8 cellular contexts compared by ENCODE assay signal in the genomic region with DNA sequence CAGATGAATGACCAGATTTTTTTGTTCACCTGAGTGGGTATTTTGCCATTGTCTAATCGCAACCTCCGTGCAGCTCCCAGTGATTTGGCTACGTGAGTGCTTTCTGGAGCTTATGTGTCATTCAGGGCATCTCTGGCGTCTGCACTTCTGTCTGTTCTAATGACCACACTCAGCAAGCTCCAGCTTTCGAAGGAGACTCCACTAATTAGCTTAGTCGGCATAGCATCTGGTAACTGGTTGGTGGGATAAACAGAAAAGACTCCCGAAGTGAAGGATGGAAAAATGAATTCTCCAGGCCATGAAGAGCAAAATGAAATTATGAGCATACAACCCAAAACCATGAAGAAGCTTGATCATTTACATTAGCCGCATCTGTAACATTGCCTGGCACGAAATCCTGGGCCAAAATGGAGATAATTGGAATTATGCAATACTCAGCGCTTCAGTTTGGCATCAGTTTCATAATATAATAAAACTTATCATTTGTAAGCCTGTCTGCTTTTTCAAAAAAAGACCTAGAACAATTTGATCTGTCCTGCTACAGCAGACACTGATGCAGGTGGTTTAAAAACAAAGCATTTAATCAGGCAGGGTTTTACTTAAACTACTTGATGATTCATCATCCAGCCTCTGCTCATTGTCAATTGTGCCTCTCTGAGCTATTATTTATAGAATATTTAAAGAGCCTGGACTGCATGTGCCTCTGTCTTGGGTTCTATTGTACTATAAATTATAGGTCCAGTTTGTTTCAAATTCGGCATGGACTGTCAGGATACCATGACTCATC.
DNase-seq lines count a peak whose midpoint lies in the region; ATAC-seq and TF ChIP-seq lines count a peak whose summit lies in the region.

No MANE protein-coding gene starts in this region.

- DNase-seq in COR-L47 (lab: John Stamatoyannopoulos, UW) (peak; percentile 64), NCI-H146 (lab: John Stamatoyannopoulos, UW) (peak; percentile 75), NCI-H82 treated with DMSO at 0.1 percent for 48 hours (lab: John Stamatoyannopoulos, UW; ENCODE audit: unreplicated experiment) (peak; percentile 96), foreskin keratinocyte (peak in 1 of 2 donors; percentile 29), hepatocyte (ENCODE audit: low spot score) (no peak), NCI-H526 (lab: John Stamatoyannopoulos, UW) (no peak), kidney tubule cell (ENCODE audit: low spot score) (no peak)
- no peak for DNase-seq in activated naive CD4-positive, alpha-beta T cell (lab: John Stamatoyannopoulos, UW)

- H3K27ac ChIP-seq in foreskin keratinocyte (no peak overlapping the region), hepatocyte (no peak overlapping the region)

- 80% methylated on average over 11 of the region's 11 CpGs for WGBS in hepatocyte (ENCODE audit: low lambda C conversion rate, missing lambda C conversion rate)

- H4K20me1 ChIP-seq in hepatocyte (ENCODE audit: insufficient read depth, poor library complexity, severe bottlenecking): no peaks in the 10 kb centered on the region

- H3K4me2 ChIP-seq in hepatocyte: no peak overlapping the region

- no peaks in the 10 kb centered on the region for H3K9me2 ChIP-seq in hepatocyte (replicated peaks; ENCODE audit: insufficient read depth)

- H3K27me3 ChIP-seq in foreskin keratinocyte (no peaks in the 10 kb centered on the region), hepatocyte (no peaks in the 10 kb centered on the region)

- H2AFZ ChIP-seq in hepatocyte: no peak overlapping the region

- H3K36me3 ChIP-seq in hepatocyte (replicated peaks; ENCODE audit: insufficient read depth, low read depth): no peaks in the 10 kb centered on the region

- no peaks in the 10 kb centered on the region for H3K79me2 ChIP-seq in hepatocyte

- no peaks in the 10 kb centered on the region for H3K9me3 ChIP-seq in hepatocyte (ENCODE audit: low read depth)

- no peak for TF ChIP-seq CTCF in foreskin keratinocyte (conservative IDR thresholded peaks at IDR 0.05)
- TF ChIP-seq CTCF in hepatocyte (IDR thresholded peaks at IDR 0.05; ENCODE audit: poor library complexity): no peak

- ATAC-seq in foreskin keratinocyte: peak; percentile 68

- no peak overlapping the region for H3K4me3 ChIP-seq in hepatocyte

- no peaks in the 10 kb centered on the region for H3K4me1 ChIP-seq in foreskin keratinocyte
- H3K4me1 ChIP-seq in hepatocyte (ENCODE audit: insufficient read depth): no peaks in the 10 kb centered on the region

Comparison
In these comparisons a context has a peak if more than half of its experiments do, and no peak if none do; other contexts are left out.
1. DNase-seq: peak in COR-L47 (single experiment), NCI-H146 (single experiment) and NCI-H82 treated with DMSO at 0.1 percent for 48 hours (single experiment); none in hepatocyte (single experiment), NCI-H526 (0 of 2), kidney tubule cell (single experiment) and activated naive CD4-positive, alpha-beta T cell (0 of 4).